ENCODE assay signal across 1 cellular context in genomic region chr18:59229681-59230443, GRCh38.
TF ChIP-seq lines count a peak whose summit lies in the region.

No MANE protein-coding gene starts in this region.

TF ChIP-seq in GM12878, 131 proteins besides CTCF, POLR2A, EP300 and RAD21:
- TF ChIP-seq CBX3 (IDR thresholded peaks at IDR 0.05; ENCODE audit: borderline replicate concordance, low read depth) = no peak
- TF ChIP-seq PKNOX1 (IDR thresholded peaks at IDR 0.05) = peak; percentile 26; the same call in 1 of the 2 replicates
